9 cellular contexts compared by ENCODE assay signal in the genomic region with DNA sequence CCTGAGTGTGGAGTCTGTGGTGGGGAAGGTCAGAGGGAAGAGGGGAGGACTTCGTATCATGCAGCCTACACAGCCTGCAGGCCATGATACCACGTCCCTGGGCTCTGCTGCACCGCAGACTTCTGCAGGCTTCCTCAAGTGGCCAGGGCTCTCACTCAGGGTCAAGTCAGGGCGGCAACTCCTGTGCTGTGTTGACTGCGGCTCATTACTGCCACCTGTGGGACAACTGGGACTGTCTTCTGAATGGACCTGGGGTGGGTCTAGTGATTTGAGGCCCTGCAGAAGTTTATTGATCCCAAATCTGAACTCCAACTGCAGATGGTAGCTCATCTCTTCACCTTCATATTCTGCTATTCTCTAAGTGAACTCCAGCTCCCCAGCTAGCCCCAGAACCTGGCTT.
A peak's percentile ranks its signal among the peaks of the same experiment; 100 is the strongest.
DNase-seq lines count a peak whose midpoint lies in the region; ATAC-seq and TF ChIP-seq lines count a peak whose summit lies in the region.
"Had no signal": no experiment of that assay in that cellular context is flagged by ENCODE, and none has a peak within 500 bp of the region (broad histone marks: within the 10 kb centered on the region; RNA-seq: fewer than 3 reads in every experiment).

No MANE protein-coding gene starts in this region.

- H3K9me3 ChIP-seq in lower lobe of right lung (no peaks in the 10 kb centered on the region), upper lobe of right lung (no peaks in the 10 kb centered on the region)

- no peaks in the 10 kb centered on the region for H3K36me3 ChIP-seq in lower lobe of right lung
- peaks cover 6% of the 10 kb centered on the region for H3K36me3 ChIP-seq in upper lobe of right lung
- H3K36me3 ChIP-seq: BLaER1 had no signal

- peak; percentile 57 for ATAC-seq in HG02588 (IDR thresholded peaks at IDR 0.05; ENCODE audit: unreplicated experiment)
- peak; percentile 81 to 82 for ATAC-seq in lower lobe of right lung
- peak; percentile 90 for ATAC-seq in upper lobe of right lung
- no peak for ATAC-seq in omental fat pad (ENCODE audit: low FRiP score)

- H3K4me1 ChIP-seq in lower lobe of right lung (peaks cover 22% of the 10 kb centered on the region), upper lobe of right lung (peaks cover 27% of the 10 kb centered on the region)

- H3K4me3 ChIP-seq in lower lobe of right lung (no peak overlapping the region), upper lobe of right lung (no peak overlapping the region)
- H3K4me3 ChIP-seq: BLaER1 had no signal

- no peaks in the 10 kb centered on the region for H3K27me3 ChIP-seq in lower lobe of right lung (ENCODE audit: low read depth)
- H3K27me3 ChIP-seq in upper lobe of right lung, result no peaks in the 10 kb centered on the region
- H3K27me3 ChIP-seq: BLaER1 had no signal

- peak; percentile 46 for TF ChIP-seq CTCF in lower lobe of right lung (IDR thresholded peaks at IDR 0.05)
- TF ChIP-seq CTCF in upper lobe of right lung (IDR thresholded peaks at IDR 0.05), result peak; percentile 50
- no peak for TF ChIP-seq CTCF in omental fat pad (IDR thresholded peaks at IDR 0.05)

- intact Hi-C loops in lower lobe of right lung (cut with DNase I) (no loop called here), upper lobe of right lung (cut with DNase I) (no loop called here)

- H3K27ac ChIP-seq in lower lobe of right lung (no peak overlapping the region), upper lobe of right lung (no peak overlapping the region)

- DNase-seq in NCI-H2029 (lab: John Stamatoyannopoulos, UW), result peak; percentile 4
- DNase-seq in NCI-H2029 treated with DMSO at 0.1 percent for 48 hours (lab: John Stamatoyannopoulos, UW), result no peak
- peak; percentile 28 for DNase-seq in NCI-H69 (lab: John Stamatoyannopoulos, UW)
- DNase-seq in amniotic epithelial cell (ENCODE audit: low read depth), result peak; percentile 32
- peak; percentile 67 for DNase-seq in lower lobe of right lung
- peak; percentile 77 for DNase-seq in upper lobe of right lung
- no peak for DNase-seq in omental fat pad (ENCODE audit: low spot score)

Comparison
In these comparisons a context has a peak if more than half of its experiments do, and no peak if none do; other contexts are left out.
1. DNase-seq: peak in NCI-H2029 (single experiment), NCI-H69 (single experiment), amniotic epithelial cell (single experiment), lower lobe of right lung (single experiment) and upper lobe of right lung (single experiment); none in NCI-H2029 treated with DMSO at 0.1 percent for 48 hours (single experiment) and omental fat pad (single experiment).
2. CTCF ChIP-seq: peak in lower lobe of right lung (single experiment) and upper lobe of right lung (single experiment); none in omental fat pad (0 of 3).